ENCODE assay signal across 14 cellular contexts in genomic region chr14:33524244-33524643, GRCh38.
"Had no signal": no experiment of that assay in that cellular context is flagged by ENCODE, and none has a peak within 500 bp of the region (broad histone marks: within the 10 kb centered on the region; RNA-seq: fewer than 3 reads in every experiment).

No MANE protein-coding gene starts in this region.

- H3K9me3 Mint-ChIP-seq: activated naive CD4-positive, alpha-beta T cell treated with anti-CD3 and anti-CD28 coated beads, Interleukin-2, amount 50 U/mL, for 24 hours; nephron had no signal

- ATAC-seq: gastroesophageal sphincter; left cardiac atrium; lower lobe of right lung; stimulated activated memory B cell treated with anti-CD40 and anti-IgM and Interleukin-4, amounts not matched to agents 10 μg/mL and 1 μg/mL and 100 μg/mL, for 72 hours had no signal

- H3K36me3 Mint-ChIP-seq: activated naive CD4-positive, alpha-beta T cell treated with anti-CD3 and anti-CD28 coated beads, Interleukin-2, amount 50 U/mL, for 24 hours; stimulated activated memory B cell treated with anti-CD40 and anti-IgM and Interleukin-4, amounts not matched to agents 10 μg/mL and 1 μg/mL and 100 μg/mL, for 72 hours had no signal

- H3K27ac Mint-ChIP-seq: activated naive CD4-positive, alpha-beta T cell treated with anti-CD3 and anti-CD28 coated beads, Interleukin-2, amount 50 U/mL, for 24 hours; nephron; stimulated activated memory B cell treated with anti-CD40 and anti-IgM and Interleukin-4, amounts not matched to agents 10 μg/mL and 1 μg/mL and 100 μg/mL, for 72 hours had no signal

- DNase-seq: activated CD4-positive, alpha-beta T cell treated with anti-CD3 and anti-CD28 coated beads for 1 hour; activated CD4-positive, alpha-beta T cell treated with anti-CD3 and anti-CD28 coated beads, Interleukin-2, amount 50 U/mL, for 48 hours; activated T-cell treated with anti-CD3 and anti-CD28 coated beads, Interleukin-2, amount 50 U/mL, for 1 hour; caudate nucleus; left cardiac atrium; lower lobe of right lung; nucleus accumbens; posterior cingulate gyrus; retina; stimulated activated CD4-positive, alpha-beta T cell treated with anti-CD3 and anti-CD28 coated beads, Interleukin-2, amount 100 ng/mL, for 48 hours had no signal
